10 cellular contexts compared by ENCODE assay signal in genomic region chr3:77081240-77081661, GRCh38. TPM values are rescaled to one million over a fixed set of nuclear protein-coding genes. Genes with fewer than 3 reads are reported as not detected.
DNase-seq lines count a peak whose midpoint lies in the region; ATAC-seq and TF ChIP-seq lines count a peak whose summit lies in the region.
"Had no signal": no experiment of that assay in that cellular context is flagged by ENCODE, and none has a peak within 500 bp of the region (broad histone marks: within the 10 kb centered on the region; RNA-seq: fewer than 3 reads in every experiment).

No MANE protein-coding gene starts in this region.

- H3K23ac ChIP-seq in IMR-90 (ENCODE audit: low read depth, low read length) = no peak overlapping the region

- DNase-seq in IMR-90 (peak; percentile 67), OCI-M1 (lab: John Stamatoyannopoulos, UW) (peak; percentile 77), fibroblast of lung (ENCODE audit: low read depth in 2 of 2) (peak; percentile 65 to 77), renal cortical epithelial cell (ENCODE audit: low read depth) (peak; percentile 84)
- DNase-seq: activated naive CD8-positive, alpha-beta T cell treated with anti-CD3 and anti-CD28 coated beads, Interleukin-2, amount 10 ng/mL, durations not matched to agents 7 days and 5 days; Karpas-422 had no signal

- H2AFZ ChIP-seq in IMR-90 (replicated peaks; ENCODE audit: low read length, poor library complexity) (no peak overlapping the region), fibroblast of lung (ENCODE audit: low read length) (no peak overlapping the region)

- CTCF ChIA-PET in IMR-90 (lab: Yijun Ruan, JAX) = no interaction called here

- no peaks in the 10 kb centered on the region for H3K9me1 ChIP-seq in IMR-90 (ENCODE audit: insufficient read depth, low read length)

- WGBS in IMR-90 (ENCODE audit: extremely low coverage in 2 of 2, insufficient read length in 1 of 2), 2 experiments = no CpG with 5 or more reads among the region's 3 CpGs

- TF ChIP-seq POLR2A in IMR-90 (IDR thresholded peaks at IDR 0.05; ENCODE audit: low read depth, low read length) = no peak

- no peak overlapping the region for H2BK15ac ChIP-seq in IMR-90 (ENCODE audit: low read depth, low read length)

- H3K27ac ChIP-seq in IMR-90 (ENCODE audit: insufficient read depth, low read length) (no peak overlapping the region), fibroblast of lung (ENCODE audit: insufficient read depth, low read length) (no peak overlapping the region)
- H3K27ac ChIP-seq: suprapubic skin had no signal

- H3K4me3 ChIP-seq in IMR-90 (ENCODE audit: insufficient read depth, low read depth, low read length) (no peak overlapping the region), fibroblast of lung (replicated peaks in 1 of 4; ENCODE audit: control extremely low read depth in 1 of 4, insufficient read depth in 1 of 4, low read depth in 3 of 4, low read length in 4 of 4) (no peak overlapping the region)
- H3K4me3 ChIP-seq: suprapubic skin had no signal

- H3K4me2 ChIP-seq in IMR-90 (ENCODE audit: low read depth, low read length) (no peak overlapping the region), fibroblast of lung (ENCODE audit: extremely low read depth, insufficient read depth, low read length) (no peak overlapping the region)

- TF ChIP-seq RAD21 in IMR-90 (IDR thresholded peaks at IDR 0.05; ENCODE audit: low read length) = no peak

- dilution Hi-C loops in IMR-90 (cut with HindIII; ENCODE audit: low sequenced_read_pairs, unreplicated experiment) = no loop called here

- H4K8ac ChIP-seq in IMR-90 (ENCODE audit: low read depth in 2 of 2, low read length in 2 of 2) = no peak overlapping the region

- no peak overlapping the region for H3K14ac ChIP-seq in IMR-90 (replicated peaks; ENCODE audit: low read depth, low read length)

- no peak overlapping the region for H3K4ac ChIP-seq in IMR-90 (ENCODE audit: low read depth, low read length)

- H3K18ac ChIP-seq in IMR-90 (ENCODE audit: low read depth, low read length) = no peak overlapping the region

- peak; percentile 66 for ATAC-seq in IMR-90 (ENCODE audit: low read depth)
- ATAC-seq in HG03095 (IDR thresholded peaks at IDR 0.05; ENCODE audit: unreplicated experiment) = no peak
- no peak for ATAC-seq in HG02973 (IDR thresholded peaks at IDR 0.05; ENCODE audit: unreplicated experiment)
- ATAC-seq in HG03108 (IDR thresholded peaks at IDR 0.05; ENCODE audit: unreplicated experiment) = no peak

- H3K79me2 ChIP-seq in fibroblast of lung (ENCODE audit: control insufficient read depth, insufficient read depth, low read length) = no peaks in the 10 kb centered on the region

- no peak overlapping the region for H2AK9ac ChIP-seq in IMR-90 (replicated peaks; ENCODE audit: low read depth, low read length, poor library complexity)

- H3K9ac ChIP-seq in IMR-90 (ENCODE audit: low read depth, low read length) (no peak overlapping the region), fibroblast of lung (ENCODE audit: insufficient read depth, low read length) (no peak overlapping the region)

- intact Hi-C loops in IMR-90 (cut with micrococcal nuclease) = no loop called here

- no peak overlapping the region for H4K5ac ChIP-seq in IMR-90 (ENCODE audit: low read depth, low read length)

- TF ChIP-seq CTCF in IMR-90 (conservative IDR thresholded peaks at IDR 0.05; ENCODE audit: low read depth, low read length) (no peak), fibroblast of lung (conservative IDR thresholded peaks at IDR 0.05 in 1 of 2, IDR thresholded peaks at IDR 0.05 in 1 of 2; ENCODE audit: low read depth in 1 of 2, low read length in 2 of 2) (no peak)

- no peak overlapping the region for H2BK120ac ChIP-seq in IMR-90 (ENCODE audit: low read depth, low read length)

- H3K36me3 ChIP-seq in IMR-90 (ENCODE audit: control insufficient read depth, insufficient read depth, low read length) (no peaks in the 10 kb centered on the region), fibroblast of lung (ENCODE audit: control insufficient read depth, insufficient read depth, low read length) (no peaks in the 10 kb centered on the region)
- H3K36me3 ChIP-seq: suprapubic skin had no signal

- no peak overlapping the region for H2AK5ac ChIP-seq in IMR-90 (ENCODE audit: low read depth, low read length)

- no peaks in the 10 kb centered on the region for H3K79me1 ChIP-seq in IMR-90 (ENCODE audit: low read depth in 1 of 2, low read length in 2 of 2)

- no peaks in the 10 kb centered on the region for H3K27me3 ChIP-seq in IMR-90 (ENCODE audit: control insufficient read depth, insufficient read depth, low read length)
- H3K27me3 ChIP-seq in fibroblast of lung (ENCODE audit: control insufficient read depth, insufficient read depth, low read length) = no peaks in the 10 kb centered on the region
- H3K27me3 ChIP-seq: suprapubic skin had no signal

- H3K9me3 ChIP-seq in IMR-90 (ENCODE audit: control insufficient read depth, insufficient read depth, low read length) (no peaks in the 10 kb centered on the region), fibroblast of lung (ENCODE audit: control insufficient read depth, insufficient read depth, low read depth, low read length) (no peaks in the 10 kb centered on the region)
- H3K9me3 ChIP-seq: suprapubic skin had no signal

- H3K56ac ChIP-seq in IMR-90 (ENCODE audit: extremely low read depth, insufficient read depth, low read length) = no peak overlapping the region

- POLR2A ChIA-PET in IMR-90 (lab: Charles Lee; ENCODE audit: unreplicated experiment) = no interaction called here

- no peaks in the 10 kb centered on the region for H4K20me1 ChIP-seq in IMR-90 (ENCODE audit: insufficient read depth, low read length)
- H4K20me1 ChIP-seq in fibroblast of lung (ENCODE audit: control insufficient read depth, extremely low read depth, insufficient read depth, low read length) = no peaks in the 10 kb centered on the region

- H4K91ac ChIP-seq in IMR-90 (ENCODE audit: insufficient read depth, low read depth, low read length) = no peak overlapping the region

- no peaks in the 10 kb centered on the region for H3K4me1 ChIP-seq in IMR-90 (ENCODE audit: control insufficient read depth, insufficient read depth, low read length)
- no peaks in the 10 kb centered on the region for H3K4me1 ChIP-seq in fibroblast of lung (ENCODE audit: control insufficient read depth, extremely low read depth, insufficient read depth, low read length)

- in situ Hi-C loops in IMR-90 (cut with MboI; ENCODE audit: low sequenced_read_pairs) = no loop called here

- H2BK20ac ChIP-seq in IMR-90 (ENCODE audit: low read depth, low read length) = no peak overlapping the region

- BruUV-seq in IMR-90 (replicated peaks; lab: Mats Ljungman, UMichigan) = no TSS peak

- no peak overlapping the region for H2BK5ac ChIP-seq in IMR-90 (ENCODE audit: low read depth, low read length, poor library complexity, severe bottlenecking)

TF ChIP-seq in IMR-90, 13 proteins besides CTCF, POLR2A, EP300 and RAD21:
- TF ChIP-seq CHD1 (IDR thresholded peaks at IDR 0.05; ENCODE audit: low read depth, low read length) (no peak), CEBPB (IDR thresholded peaks at IDR 0.05; ENCODE audit: low read depth, low read length) (peak; percentile 27; the same call in 1 of the 2 replicates), MAFK (IDR thresholded peaks at IDR 0.05; ENCODE audit: low read depth, low read length) (peak; percentile 48; the same call in 1 of the 2 replicates), NFE2L2 (IDR thresholded peaks at IDR 0.05; ENCODE audit: low read depth, low read length) (peak; percentile 58)

RNA-seq across cellular contexts. Expression of gene ROBO2, which starts 41.4 kb away (rescaled TPM):
- 14.5 and 17.2 TPM in 2 replicates for total RNA-seq in IMR-90 (2012; rRNA removed)
- 7.4 and 9.3 TPM in 2 replicates for polyA plus RNA-seq in IMR-90 (2012; rRNA removed)
- 2.6 and 5.2 TPM in 2 replicates for polyA plus RNA-seq in IMR-90 (2012; cell fraction: cytosol; rRNA removed)
- polyA plus RNA-seq in IMR-90 (2012; cell fraction: nucleus; rRNA removed; ENCODE audit: low replicate concordance) = 2.0 and 6.3 TPM in 2 replicates
- 1.5 and 1.8 TPM in 2 replicates for total RNA-seq in fibroblast of lung
- polyA plus RNA-seq in fibroblast of lung = 0.83 and 2.2 TPM in 2 replicates
- polyA plus RNA-seq in fibroblast of lung (2012) = 0.69 and 1.2 TPM in 2 replicates
- polyA minus RNA-seq in fibroblast of lung (ENCODE audit: low replicate concordance) = 3.1 TPM in 1 of 2 replicates, not detected in the other
- total RNA-seq in renal cortical epithelial cell = 1.1 and 1.2 TPM in 2 replicates
- total RNA-seq: activated naive CD8-positive, alpha-beta T cell treated with anti-CD3 and anti-CD28 coated beads, Interleukin-2, amount 10 ng/mL, durations not matched to agents 7 days and 5 days had no signal
